Comparison of ENCODE assay signal across 1 cellular context in the genomic region with DNA sequence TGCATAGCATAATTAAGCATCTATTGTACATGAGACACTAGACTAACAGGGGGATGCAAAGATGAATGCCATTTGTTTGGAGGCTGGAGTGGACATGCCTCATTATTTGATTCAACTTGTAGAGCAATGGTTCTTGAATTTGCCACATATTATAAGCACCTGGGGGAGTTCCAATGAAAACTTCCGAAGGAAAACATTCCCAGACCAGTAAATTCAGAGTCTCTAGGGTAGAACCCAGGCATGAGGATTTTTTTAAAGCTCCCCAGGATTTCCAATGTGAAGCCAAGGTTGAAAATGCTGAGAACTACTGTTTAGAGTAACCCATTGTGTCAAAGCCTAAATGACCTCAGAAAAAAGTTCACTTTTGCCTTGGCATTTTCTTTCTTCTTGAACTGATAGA.
TF ChIP-seq lines count a peak whose summit lies in the region.

No MANE protein-coding gene starts in this region.

TF ChIP-seq in GM23338, 12 proteins besides CTCF, POLR2A, EP300 and RAD21 (continued from another document):
- TF ChIP-seq ZNF462 (CRISPR knock-in tag; IDR thresholded peaks at IDR 0.05) (no peak), NANOG (IDR thresholded peaks at IDR 0.05; ENCODE audit: borderline replicate concordance) (no peak), ETS1 (IDR thresholded peaks at IDR 0.05) (no peak), EZH2phosphoT487 (IDR thresholded peaks at IDR 0.05; ENCODE audit: unreplicated experiment) (no peak)
